ENCODE assay signal across 8 cellular contexts in genomic region chrX:64394874-64395567, GRCh38. TPM values are rescaled to one million over a fixed set of nuclear protein-coding genes. Genes with fewer than 3 reads are reported as not detected.
DNase-seq lines count a peak whose midpoint lies in the region; ATAC-seq and TF ChIP-seq lines count a peak whose summit lies in the region.

Gene MTMR8 (minus strand): TSS chrX:64395452. CDS start chrX:64395363, 89 bp downstream.

- peak within 1 kb of the TSS; percentile 58 to 94 for H3K27ac Mint-ChIP-seq in activated naive CD4-positive, alpha-beta T cell treated with anti-CD3 and anti-CD28 coated beads, Interleukin-2, amount 50 U/mL, for 72 hours

- TF ChIP-seq EP300 in Ishikawa (IDR thresholded peaks at IDR 0.05; ENCODE audit: borderline replicate concordance), result no peak

- no peak for TF ChIP-seq RAD21 in Ishikawa (IDR thresholded peaks at IDR 0.05; ENCODE audit: low read depth)

- peak within 1 kb of the TSS; percentile 81 for H3K4me3 ChIP-seq in right cardiac atrium (ENCODE audit: low read length)

- no peaks in the 10 kb centered on the region for H3K4me1 ChIP-seq in right cardiac atrium (ENCODE audit: control insufficient read depth, insufficient read depth, low read length)

- no peaks in the 10 kb centered on the region for H3K27me3 ChIP-seq in right cardiac atrium (ENCODE audit: control insufficient read depth, insufficient read depth)

- under 1% methylated on average over 40 of the region's 40 CpGs for WGBS in right cardiac atrium

- H3K27ac ChIP-seq in right cardiac atrium (ENCODE audit: low read length), result no peak within 1 kb of the TSS

- intact Hi-C loops in right cardiac atrium (cut with DNase I), result no loop called here

- in situ Hi-C loops in Caki2 (cut with HindIII; ENCODE audit: low pct_unique_long_range_greater_than_20kb, low sequenced_read_pairs), result no loop called here

- peaks cover 19 to 27% of the 10 kb centered on the region in 2 donors for H3K36me3 Mint-ChIP-seq in activated naive CD4-positive, alpha-beta T cell treated with anti-CD3 and anti-CD28 coated beads, Interleukin-2, amount 50 U/mL, for 72 hours

- peaks cover 14% of the 10 kb centered on the region in 2 donors for H3K9me3 Mint-ChIP-seq in activated naive CD4-positive, alpha-beta T cell treated with anti-CD3 and anti-CD28 coated beads, Interleukin-2, amount 50 U/mL, for 72 hours

- ATAC-seq in GM21515 (IDR thresholded peaks at IDR 0.05; ENCODE audit: unreplicated experiment) (peak; percentile 98), right cardiac atrium (peak; percentile 85 to 96)
- ATAC-seq in activated naive CD4-positive, alpha-beta T cell treated with anti-CD3 and anti-CD28 coated beads, Interleukin-2, amount 50 U/mL, for 72 hours, result peak; percentile 98

- DNase-seq in Caki2 (ENCODE audit: low read depth) (peak; percentile 58), SK-N-DZ (ENCODE audit: low spot score) (peak; percentile 81), right cardiac atrium (peak; percentile 77 to 88 (median 85)), putamen (ENCODE audit: low spot score) (peak; percentile 52), ureter (ENCODE audit: low spot score) (peak; percentile 83)
- DNase-seq in activated naive CD4-positive, alpha-beta T cell treated with anti-CD3 and anti-CD28 coated beads, Interleukin-2, amount 50 U/mL, for 72 hours (ENCODE audit: low spot score in 2 of 2), result peak; percentile 73 to 77

- no peaks in the 10 kb centered on the region for H3K9me3 ChIP-seq in right cardiac atrium (ENCODE audit: control insufficient read depth, low read length)

TF ChIP-seq in Ishikawa, 13 proteins besides CTCF, POLR2A, EP300 and RAD21:
- TF ChIP-seq YY1 (IDR thresholded peaks at IDR 0.05; ENCODE audit: low read depth), result peak; percentile 97
- 0 out of 2 replicates have a peak, but pooled peaks have one; percentile 33 for TF ChIP-seq MAX (IDR thresholded peaks at IDR 0.05)
- no peak for TF ChIP-seq TAF1 (IDR thresholded peaks at IDR 0.05; ENCODE audit: low read depth)
- TF ChIP-seq, protein P1, sequence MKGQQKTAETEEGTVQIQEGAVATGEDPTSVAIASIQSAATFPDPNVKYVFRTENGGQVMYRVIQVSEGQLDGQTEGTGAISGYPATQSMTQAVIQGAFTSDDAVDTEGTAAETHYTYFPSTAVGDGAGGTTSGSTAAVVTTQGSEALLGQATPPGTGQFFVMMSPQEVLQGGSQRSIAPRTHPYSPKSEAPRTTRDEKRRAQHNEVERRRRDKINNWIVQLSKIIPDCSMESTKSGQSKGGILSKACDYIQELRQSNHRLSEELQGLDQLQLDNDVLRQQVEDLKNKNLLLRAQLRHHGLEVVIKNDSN (IDR thresholded peaks at IDR 0.05), result peak; percentile 86

RNA-seq across cellular contexts. Expression of gene MTMR8, which starts in this region (rescaled TPM):
- total RNA-seq in Caki2 (2014; rRNA removed; shearing (Covaris generic); ENCODE audit: low replicate concordance), result 0.20 and 2.2 TPM in 2 replicates
- 0.28 and 1.7 TPM in 2 replicates for polyA plus RNA-seq in SK-N-DZ (2014; cell fraction: cytosol; rRNA removed)
- 0.37 and 0.51 TPM in 2 replicates for polyA plus RNA-seq in SK-N-DZ (2014; cell fraction: nucleus; rRNA removed)
- 1 to 10 TPM; 5.6 to 8.0 TPM for total RNA-seq in activated naive CD4-positive, alpha-beta T cell treated with anti-CD3 and anti-CD28 coated beads, Interleukin-2, amount 50 U/mL, for 72 hours
- total RNA-seq in right cardiac atrium, result 1 to 10 TPM in 1 of 4 donors, under 1 TPM in 3; 0.56 to 1.5 (median 0.73) TPM
- 0.32 TPM for polyA plus RNA-seq in right cardiac atrium
- 13.0 TPM for total RNA-seq in ureter
